Comparison of ENCODE assay signal across 7 cellular contexts in genomic region chr6:112086744-112087135, GRCh38. TPM values are rescaled to one million over a fixed set of nuclear protein-coding genes. Genes with fewer than 3 reads are reported as not detected.
DNase-seq lines count a peak whose midpoint lies in the region; ATAC-seq and TF ChIP-seq lines count a peak whose summit lies in the region.

No MANE protein-coding gene starts in this region.

- no peak overlapping the region for H3K27ac Mint-ChIP-seq in CD14-positive monocyte

- peaks cover 0 to 4% (median 3%) of the 10 kb centered on the region in 3 donors for H3K27me3 Mint-ChIP-seq in CD14-positive monocyte (ENCODE audit: low read depth in 3 of 3)

- ATAC-seq in GM21619 (IDR thresholded peaks at IDR 0.05; ENCODE audit: unreplicated experiment) (peak; percentile 34), esophagus mucosa (peak; percentile 23)

- DNase-seq in GM04503 (ENCODE audit: low read depth) (peak; percentile 32), SHP77 treated with DMSO at 0.1 percent for 48 hours (lab: John Stamatoyannopoulos, UW) (peak; percentile 43), myocyte (ENCODE audit: low read depth) (peak; percentile 61), CD14-positive monocyte (ENCODE audit: low spot score) (no peak)

- H3K36me3 Mint-ChIP-seq in CD14-positive monocyte, result no peaks in the 10 kb centered on the region

- H3K4me3 Mint-ChIP-seq in CD14-positive monocyte, result no peak overlapping the region

- H3K4me1 ChIP-seq in HUES64 (ENCODE audit: insufficient read depth, low read length), result peaks cover 7% of the 10 kb centered on the region; the same call in 1 of the 2 replicates

- H3K9me3 Mint-ChIP-seq in CD14-positive monocyte, result no peaks in the 10 kb centered on the region

- peaks cover 4% of the 10 kb centered on the region for H3K4me1 Mint-ChIP-seq in CD14-positive monocyte

- peak overlapping the region; percentile 73 for H3K27ac ChIP-seq in HUES64 (ENCODE audit: low read depth, low read length)

- H3K27me3 ChIP-seq in HUES64 (ENCODE audit: insufficient read depth, low read length), result peaks cover 11% of the 10 kb centered on the region; the same call in 1 of the 2 replicates

- under 1% methylated on average over 8 of the region's 8 CpGs for WGBS in HUES64

- no peak for TF ChIP-seq CTCF in CD14-positive monocyte (IDR thresholded peaks at IDR 0.05)

- peaks cover 23% of the 10 kb centered on the region for H3K36me3 ChIP-seq in HUES64 (ENCODE audit: insufficient read depth, low read length)

- intact Hi-C loops in CD14-positive monocyte (cut with micrococcal nuclease), result loop anchor here (5.0 to 10.0 kb wide), 2 partner anchors 76 to 78 kb away; no protein-coding TSS in a partner anchor

- no peaks in the 10 kb centered on the region for H3K9me3 ChIP-seq in HUES64 (ENCODE audit: insufficient read depth, low read depth, low read length)

- peak overlapping the region; percentile 82 for H3K9ac ChIP-seq in HUES64 (ENCODE audit: low read depth, low read length)

- peak overlapping the region; percentile 93 for H3K4me3 ChIP-seq in HUES64 (ENCODE audit: low read length)

RNA-seq across cellular contexts. Expression of gene TUBE1, which starts 0.5 kb away (rescaled TPM):
- 8.8 TPM for polyA plus RNA-seq in HUES64 (2013, experiment 1 of 2)
- 12.4 TPM for polyA plus RNA-seq in HUES64 (2013, experiment 2 of 2)
- total RNA-seq in esophagus mucosa, result 13.1 TPM
- 15.5 and 16.4 TPM in 2 replicates for total RNA-seq in myocyte
- polyA plus RNA-seq in myocyte (2012), result 11.3 TPM
- 1 to 10 TPM; 2.1 to 2.7 TPM for polyA plus RNA-seq in CD14-positive monocyte

RNA-seq across cellular contexts. Expression of gene FAM229B, which starts 0.7 kb away (rescaled TPM):
- 11.4 TPM for polyA plus RNA-seq in HUES64 (2013, experiment 1 of 2)
- 16.9 TPM for polyA plus RNA-seq in HUES64 (2013, experiment 2 of 2)
- total RNA-seq in esophagus mucosa, result 5.1 TPM
- total RNA-seq in myocyte, result 13.1 and 20.0 TPM in 2 replicates
- 65.9 TPM for polyA plus RNA-seq in myocyte (2012)
- under 1 TPM in 1 of 2 donors, not detected in 1; 0.64 TPM for polyA plus RNA-seq in CD14-positive monocyte

RNA-seq across cellular contexts. Expression of gene CCN6, which starts 32.8 kb away (rescaled TPM):
- not detected for polyA plus RNA-seq in HUES64 (2013, experiment 1 of 2)
- not detected for polyA plus RNA-seq in HUES64 (2013, experiment 2 of 2)
- total RNA-seq in esophagus mucosa (not detected), myocyte (not detected in 2 replicates)
- 0.10 TPM for polyA plus RNA-seq in myocyte (2012)
- polyA plus RNA-seq in CD14-positive monocyte, result not detected
